ENCODE assay signal across 29 cellular contexts in the genomic region with DNA sequence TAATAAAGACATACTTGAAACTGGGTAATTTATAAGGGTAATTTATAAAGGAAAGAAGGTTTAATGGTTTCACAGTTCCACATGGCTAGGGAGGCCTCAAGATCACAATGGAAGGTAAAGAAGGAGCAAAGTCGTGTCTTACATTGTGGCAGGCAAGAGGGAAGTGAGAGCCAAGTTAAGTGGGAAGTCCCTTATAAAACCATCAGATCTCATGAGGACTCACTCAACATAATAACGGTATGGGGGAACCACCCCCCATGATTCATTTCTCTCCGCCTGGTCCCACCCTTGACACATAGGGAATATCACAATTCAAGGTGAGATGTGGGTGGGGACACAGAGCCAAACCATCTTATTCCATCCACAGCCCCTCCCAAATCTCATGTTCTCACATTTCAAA.
"Had no signal": no experiment of that assay in that cellular context is flagged by ENCODE, and none has a peak within 500 bp of the region (broad histone marks: within the 10 kb centered on the region; RNA-seq: fewer than 3 reads in every experiment).

No MANE protein-coding gene starts in this region.

- H3K4me1 Mint-ChIP-seq: immature natural killer cell; mesothelial cell of epicardium; naive thymus-derived CD8-positive, alpha-beta T cell; nephron progenitor cell; stimulated activated effector memory CD8-positive, alpha-beta T cell treated with anti-CD3 and anti-CD28 coated beads, Interleukin-12 subunit alpha, Interleukin-12 subunit beta, amount 100 ng/mL, for 72 hours had no signal

- H3K27me3 ChIP-seq: esophagus squamous epithelium, right atrium auricular region, tibial nerve, upper lobe of left lung had no signal

- H3K27ac Mint-ChIP-seq: effector memory CD8-positive, alpha-beta T cell; immature natural killer cell; mesothelial cell of epicardium; naive thymus-derived CD8-positive, alpha-beta T cell; nephron progenitor cell; stimulated activated effector memory CD8-positive, alpha-beta T cell treated with anti-CD3 and anti-CD28 coated beads, Interleukin-12 subunit alpha, Interleukin-12 subunit beta, amount 100 ng/mL, for 72 hours; stimulated activated naive CD8-positive, alpha-beta T cell treated with anti-CD3 and anti-CD28 coated beads, Interleukin-15, Interleukin-2, amounts not matched to agents 100 ng/mL and 50 ng/mL, for 24 hours had no signal

- H3K4me2 ChIP-seq: smooth muscle cell had no signal

- H3K27me3 Mint-ChIP-seq: effector memory CD8-positive, alpha-beta T cell had no signal

- H3K4me1 ChIP-seq: esophagus squamous epithelium, prostate gland, tibial nerve, upper lobe of left lung had no signal

- H3K4me3 ChIP-seq: esophagus squamous epithelium, lung, mucosa of descending colon, prostate gland, right atrium auricular region, smooth muscle cell, thoracic aorta, tibial nerve, upper lobe of left lung had no signal

- H3K9me3 Mint-ChIP-seq: effector memory CD8-positive, alpha-beta T cell; immature natural killer cell; stimulated activated effector memory CD8-positive, alpha-beta T cell treated with anti-CD3 and anti-CD28 coated beads, Interleukin-12 subunit alpha, Interleukin-12 subunit beta, amount 100 ng/mL, for 72 hours; stimulated activated naive CD8-positive, alpha-beta T cell treated with anti-CD3 and anti-CD28 coated beads, Interleukin-15, Interleukin-2, amounts not matched to agents 100 ng/mL and 50 ng/mL, for 24 hours had no signal

- H3K36me3 Mint-ChIP-seq: immature natural killer cell; mesothelial cell of epicardium; stimulated activated effector memory CD8-positive, alpha-beta T cell treated with anti-CD3 and anti-CD28 coated beads, Interleukin-12 subunit alpha, Interleukin-12 subunit beta, amount 100 ng/mL, for 72 hours had no signal

- ATAC-seq: effector memory CD8-positive, alpha-beta T cell; left ventricle myocardium superior; mucosa of descending colon; naive thymus-derived CD8-positive, alpha-beta T cell; sciatic nerve; stimulated activated effector memory CD8-positive, alpha-beta T cell treated with anti-CD3 and anti-CD28 coated beads, Interleukin-12 subunit alpha, Interleukin-12 subunit beta, amount 100 ng/mL, for 72 hours had no signal

- H3K9me3 ChIP-seq: esophagus squamous epithelium, prostate gland, right atrium auricular region, thoracic aorta, upper lobe of left lung had no signal

- H3K4me3 Mint-ChIP-seq: effector memory CD8-positive, alpha-beta T cell; immature natural killer cell; mesothelial cell of epicardium; naive thymus-derived CD8-positive, alpha-beta T cell; nephron progenitor cell; stimulated activated effector memory CD8-positive, alpha-beta T cell treated with anti-CD3 and anti-CD28 coated beads, Interleukin-12 subunit alpha, Interleukin-12 subunit beta, amount 100 ng/mL, for 72 hours; stimulated activated naive CD8-positive, alpha-beta T cell treated with anti-CD3 and anti-CD28 coated beads, Interleukin-15, Interleukin-2, amounts not matched to agents 100 ng/mL and 50 ng/mL, for 24 hours had no signal

- H3K27ac ChIP-seq: esophagus squamous epithelium, prostate gland, right atrium auricular region, thoracic aorta, tibial nerve, upper lobe of left lung had no signal

- H3K36me3 ChIP-seq: esophagus squamous epithelium, prostate gland, right atrium auricular region, thoracic aorta, tibial nerve, upper lobe of left lung had no signal

- DNase-seq: cortex of kidney; effector memory CD8-positive, alpha-beta T cell; erythroblast; esophagus squamous epithelium; foreskin melanocyte; hypothalamus; immature natural killer cell; islet precursor cell; kidney glomerular epithelial cell; left ventricle myocardium superior; mesenchymal stem cell; mucosa of descending colon; naive thymus-derived CD8-positive, alpha-beta T cell; nephron progenitor cell; nucleus accumbens; stimulated activated CD4-positive, alpha-beta T cell treated with anti-CD3 and anti-CD28 coated beads, Interleukin-12 subunit alpha, Interleukin-12 subunit beta, amount 100 ng/mL, for 4 hours; stimulated activated CD4-positive, alpha-beta T cell treated with anti-CD3 and anti-CD28 coated beads, Interleukin-2, amount 100 ng/mL, for 24 hours; stimulated activated CD4-positive, alpha-beta T cell treated with anti-CD3 and anti-CD28 coated beads, Interleukin-4, amount 100 ng/mL, for 24 hours; upper lobe of left lung had no signal
